2 cellular contexts compared by ENCODE assay signal in the genomic region with DNA sequence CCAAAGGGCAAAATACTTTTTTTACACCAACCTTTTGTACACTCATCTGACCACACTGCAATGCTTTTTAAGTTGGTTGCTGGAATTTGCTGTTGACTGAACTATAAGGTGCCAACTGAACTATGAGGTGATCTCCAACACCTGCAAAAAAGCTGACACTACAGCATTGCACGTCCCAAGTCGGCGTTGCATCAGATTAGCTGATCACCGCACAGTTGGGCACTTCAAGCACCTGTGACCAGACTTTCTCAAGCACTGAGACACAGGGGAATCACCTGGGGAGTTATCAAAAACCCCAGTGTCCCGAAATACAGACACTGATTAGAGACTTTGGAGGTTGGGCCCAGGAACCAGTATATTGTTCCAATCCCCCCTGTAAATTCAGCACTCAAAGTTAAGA.
TF ChIP-seq lines count a peak whose summit lies in the region.

No MANE protein-coding gene starts in this region.

TF ChIP-seq in HepG2, 621 proteins besides CTCF, POLR2A, EP300 and RAD21:
- TF ChIP-seq, protein P1, sequence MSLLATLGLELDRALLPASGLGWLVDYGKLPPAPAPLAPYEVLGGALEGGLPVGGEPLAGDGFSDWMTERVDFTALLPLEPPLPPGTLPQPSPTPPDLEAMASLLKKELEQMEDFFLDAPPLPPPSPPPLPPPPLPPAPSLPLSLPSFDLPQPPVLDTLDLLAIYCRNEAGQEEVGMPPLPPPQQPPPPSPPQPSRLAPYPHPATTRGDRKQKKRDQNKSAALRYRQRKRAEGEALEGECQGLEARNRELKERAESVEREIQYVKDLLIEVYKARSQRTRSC (CRISPR knock-in tag; IDR thresholded peaks at IDR 0.05; ENCODE audit: low read depth), result no peak
- TF ChIP-seq TBX2 (CRISPR knock-in tag; IDR thresholded peaks at IDR 0.05; ENCODE audit: borderline replicate concordance) (no peak), TOE1 (CRISPR knock-in tag; IDR thresholded peaks at IDR 0.05) (no peak), KLF6 (CRISPR knock-in tag; IDR thresholded peaks at IDR 0.05) (no peak), PAX8 (CRISPR knock-in tag; IDR thresholded peaks at IDR 0.05; ENCODE audit: borderline replicate concordance) (no peak), ZNF350 (CRISPR knock-in tag; IDR thresholded peaks at IDR 0.05; ENCODE audit: borderline replicate concordance, low read depth) (no peak), ETV5 (CRISPR knock-in tag; IDR thresholded peaks at IDR 0.05; ENCODE audit: borderline replicate concordance) (no peak), ZNF616 (CRISPR knock-in tag; IDR thresholded peaks at IDR 0.05; ENCODE audit: low read depth) (no peak), MAFF (IDR thresholded peaks at IDR 0.05; ENCODE audit: low read depth, low read length) (0 out of 2 replicates have a peak, but pooled peaks have one; percentile 8), ZNF556 (CRISPR knock-in tag; IDR thresholded peaks at IDR 0.05; ENCODE audit: borderline replicate concordance) (no peak), THAP11 (CRISPR knock-in tag; IDR thresholded peaks at IDR 0.05) (no peak), HMGA1 (CRISPR knock-in tag; conservative IDR thresholded peaks at IDR 0.05) (no peak), ZNF670 (CRISPR knock-in tag; IDR thresholded peaks at IDR 0.05; ENCODE audit: borderline replicate concordance) (no peak), MAZ (IDR thresholded peaks at IDR 0.05; ENCODE audit: borderline replicate concordance, low read depth, low read length) (no peak), MAZ (CRISPR knock-in tag; IDR thresholded peaks at IDR 0.05; ENCODE audit: low read depth) (no peak), MBNL3 (CRISPR knock-in tag; conservative IDR thresholded peaks at IDR 0.05) (no peak), MAFK (conservative IDR thresholded peaks at IDR 0.05 in 1 of 2, IDR thresholded peaks at IDR 0.05 in 1 of 2; ENCODE audit: low read length in 2 of 2) (peak in 1 of 2 experiments; percentile 12; a peak in 1 of 4 replicates), NFIB (CRISPR knock-in tag; IDR thresholded peaks at IDR 0.05; ENCODE audit: borderline replicate concordance) (no peak)
- TF ChIP-seq, protein P2, sequence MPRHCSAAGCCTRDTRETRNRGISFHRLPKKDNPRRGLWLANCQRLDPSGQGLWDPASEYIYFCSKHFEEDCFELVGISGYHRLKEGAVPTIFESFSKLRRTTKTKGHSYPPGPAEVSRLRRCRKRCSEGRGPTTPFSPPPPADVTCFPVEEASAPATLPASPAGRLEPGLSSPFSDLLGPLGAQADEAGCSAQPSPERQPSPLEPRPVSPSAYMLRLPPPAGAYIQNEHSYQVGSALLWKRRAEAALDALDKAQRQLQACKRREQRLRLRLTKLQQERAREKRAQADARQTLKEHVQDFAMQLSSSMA (CRISPR knock-in tag; IDR thresholded peaks at IDR 0.05), result no peak
- TF ChIP-seq, protein P3, sequence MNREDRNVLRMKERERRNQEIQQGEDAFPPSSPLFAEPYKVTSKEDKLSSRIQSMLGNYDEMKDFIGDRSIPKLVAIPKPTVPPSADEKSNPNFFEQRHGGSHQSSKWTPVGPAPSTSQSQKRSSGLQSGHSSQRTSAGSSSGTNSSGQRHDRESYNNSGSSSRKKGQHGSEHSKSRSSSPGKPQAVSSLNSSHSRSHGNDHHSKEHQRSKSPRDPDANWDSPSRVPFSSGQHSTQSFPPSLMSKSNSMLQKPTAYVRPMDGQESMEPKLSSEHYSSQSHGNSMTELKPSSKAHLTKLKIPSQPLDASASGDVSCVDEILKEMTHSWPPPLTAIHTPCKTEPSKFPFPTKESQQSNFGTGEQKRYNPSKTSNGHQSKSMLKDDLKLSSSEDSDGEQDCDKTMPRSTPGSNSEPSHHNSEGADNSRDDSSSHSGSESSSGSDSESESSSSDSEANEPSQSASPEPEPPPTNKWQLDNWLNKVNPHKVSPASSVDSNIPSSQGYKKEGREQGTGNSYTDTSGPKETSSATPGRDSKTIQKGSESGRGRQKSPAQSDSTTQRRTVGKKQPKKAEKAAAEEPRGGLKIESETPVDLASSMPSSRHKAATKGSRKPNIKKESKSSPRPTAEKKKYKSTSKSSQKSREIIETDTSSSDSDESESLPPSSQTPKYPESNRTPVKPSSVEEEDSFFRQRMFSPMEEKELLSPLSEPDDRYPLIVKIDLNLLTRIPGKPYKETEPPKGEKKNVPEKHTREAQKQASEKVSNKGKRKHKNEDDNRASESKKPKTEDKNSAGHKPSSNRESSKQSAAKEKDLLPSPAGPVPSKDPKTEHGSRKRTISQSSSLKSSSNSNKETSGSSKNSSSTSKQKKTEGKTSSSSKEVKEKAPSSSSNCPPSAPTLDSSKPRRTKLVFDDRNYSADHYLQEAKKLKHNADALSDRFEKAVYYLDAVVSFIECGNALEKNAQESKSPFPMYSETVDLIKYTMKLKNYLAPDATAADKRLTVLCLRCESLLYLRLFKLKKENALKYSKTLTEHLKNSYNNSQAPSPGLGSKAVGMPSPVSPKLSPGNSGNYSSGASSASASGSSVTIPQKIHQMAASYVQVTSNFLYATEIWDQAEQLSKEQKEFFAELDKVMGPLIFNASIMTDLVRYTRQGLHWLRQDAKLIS (CRISPR knock-in tag; IDR thresholded peaks at IDR 0.05), result no peak
- TF ChIP-seq, protein P4, sequence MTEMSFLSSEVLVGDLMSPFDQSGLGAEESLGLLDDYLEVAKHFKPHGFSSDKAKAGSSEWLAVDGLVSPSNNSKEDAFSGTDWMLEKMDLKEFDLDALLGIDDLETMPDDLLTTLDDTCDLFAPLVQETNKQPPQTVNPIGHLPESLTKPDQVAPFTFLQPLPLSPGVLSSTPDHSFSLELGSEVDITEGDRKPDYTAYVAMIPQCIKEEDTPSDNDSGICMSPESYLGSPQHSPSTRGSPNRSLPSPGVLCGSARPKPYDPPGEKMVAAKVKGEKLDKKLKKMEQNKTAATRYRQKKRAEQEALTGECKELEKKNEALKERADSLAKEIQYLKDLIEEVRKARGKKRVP (CRISPR knock-in tag; IDR thresholded peaks at IDR 0.05), result peak in 1 of 2 experiments; percentile 43; a peak in 1 of 4 replicates
- TF ChIP-seq, protein P5, sequence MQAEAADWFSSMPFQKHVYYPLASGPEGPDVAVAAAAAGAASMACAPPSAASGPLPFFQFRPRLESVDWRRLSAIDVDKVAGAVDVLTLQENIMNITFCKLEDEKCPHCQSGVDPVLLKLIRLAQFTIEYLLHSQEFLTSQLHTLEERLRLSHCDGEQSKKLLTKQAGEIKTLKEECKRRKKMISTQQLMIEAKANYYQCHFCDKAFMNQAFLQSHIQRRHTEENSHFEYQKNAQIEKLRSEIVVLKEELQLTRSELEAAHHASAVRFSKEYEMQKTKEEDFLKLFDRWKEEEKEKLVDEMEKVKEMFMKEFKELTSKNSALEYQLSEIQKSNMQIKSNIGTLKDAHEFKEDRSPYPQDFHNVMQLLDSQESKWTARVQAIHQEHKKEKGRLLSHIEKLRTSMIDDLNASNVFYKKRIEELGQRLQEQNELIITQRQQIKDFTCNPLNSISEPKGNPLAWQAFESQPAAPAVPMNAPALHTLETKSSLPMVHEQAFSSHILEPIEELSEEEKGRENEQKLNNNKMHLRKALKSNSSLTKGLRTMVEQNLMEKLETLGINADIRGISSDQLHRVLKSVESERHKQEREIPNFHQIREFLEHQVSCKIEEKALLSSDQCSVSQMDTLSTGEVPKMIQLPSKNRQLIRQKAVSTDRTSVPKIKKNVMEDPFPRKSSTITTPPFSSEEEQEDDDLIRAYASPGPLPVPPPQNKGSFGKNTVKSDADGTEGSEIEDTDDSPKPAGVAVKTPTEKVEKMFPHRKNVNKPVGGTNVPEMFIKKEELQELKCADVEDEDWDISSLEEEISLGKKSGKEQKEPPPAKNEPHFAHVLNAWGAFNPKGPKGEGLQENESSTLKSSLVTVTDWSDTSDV (CRISPR knock-in tag; IDR thresholded peaks at IDR 0.05), result no peak
TF ChIP-seq in HepG2: peak in this region for 3.

TF ChIP-seq in K562, 482 proteins besides CTCF, POLR2A, EP300 and RAD21:
- TF ChIP-seq NCOA4 (IDR thresholded peaks at IDR 0.05; ENCODE audit: partially characterized antibody) (no peak), SRSF7 (optimal IDR thresholded peaks at IDR 0.05; ENCODE audit: low read depth, low read length) (no peak), TRIM24 (IDR thresholded peaks at IDR 0.05) (peak; percentile 28 to 44; a peak in 2 of 4 replicates)
